Comparison of ENCODE assay signal across 24 cellular contexts in the genomic region with DNA sequence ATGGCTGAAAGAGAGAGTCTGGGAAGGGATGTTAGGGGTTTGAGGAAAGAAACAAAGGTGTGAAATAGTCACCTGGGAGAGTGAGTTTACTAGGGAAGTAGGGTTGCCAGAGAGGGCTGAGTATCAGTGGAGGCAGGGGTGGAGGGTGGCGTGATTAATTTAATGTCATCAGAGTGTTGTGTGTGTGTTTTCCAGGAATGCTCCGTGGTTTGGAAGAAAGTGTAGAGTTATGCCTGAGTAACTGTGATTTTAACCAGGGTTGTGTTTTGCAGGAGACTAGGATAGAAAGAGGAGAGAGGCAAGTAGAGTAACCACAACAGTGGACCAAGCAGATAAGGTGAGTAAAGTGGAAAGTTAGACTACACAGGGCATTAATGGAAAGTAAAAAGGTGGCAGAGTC. TPM values are rescaled to one million over a fixed set of nuclear protein-coding genes. Genes with fewer than 3 reads are reported as not detected.
DNase-seq lines count a peak whose midpoint lies in the region; ATAC-seq and TF ChIP-seq lines count a peak whose summit lies in the region.
"Had no signal": no experiment of that assay in that cellular context is flagged by ENCODE, and none has a peak within 500 bp of the region (broad histone marks: within the 10 kb centered on the region; RNA-seq: fewer than 3 reads in every experiment).

No MANE protein-coding gene starts in this region.

- no peak overlapping the region for H3K4me3 Mint-ChIP-seq in naive thymus-derived CD8-positive, alpha-beta T cell
- H3K4me3 Mint-ChIP-seq: activated B cell treated with CpG ODN at 0.5 μM for 24 hours had no signal

- H3K9me3 ChIP-seq in HEK293 (ENCODE audit: control insufficient read depth, insufficient read depth, low read depth, low read length) (no peaks in the 10 kb centered on the region), body of pancreas (no peaks in the 10 kb centered on the region)
- H3K9me3 ChIP-seq: HAP-1, lower lobe of right lung, upper lobe of right lung had no signal

- TF ChIP-seq CTCF in HEK293 (tag by site-specific recombination; IDR thresholded peaks at IDR 0.05) = no peak
- no peak for TF ChIP-seq CTCF in body of pancreas (IDR thresholded peaks at IDR 0.05)

- H3K9me3 Mint-ChIP-seq in naive thymus-derived CD8-positive, alpha-beta T cell = no peaks in the 10 kb centered on the region
- H3K9me3 Mint-ChIP-seq: activated B cell treated with CpG ODN at 0.5 μM for 24 hours had no signal

- intact Hi-C loops in body of pancreas (cut with DNase I) = no loop called here

- CTCF ChIA-PET in HEK293 (lab: Yijun Ruan, JAX) = interaction anchor here (2.1 kb wide), 1 partner anchor 46 kb away, joined by 4 read pairs; no protein-coding TSS in a partner anchor

- H3K27me3 ChIP-seq in body of pancreas = no peaks in the 10 kb centered on the region
- H3K27me3 ChIP-seq: upper lobe of right lung had no signal

- H3K27ac Mint-ChIP-seq in naive thymus-derived CD8-positive, alpha-beta T cell = no peak overlapping the region
- H3K27ac Mint-ChIP-seq: activated B cell treated with CpG ODN at 0.5 μM for 24 hours, progenitor cell of endocrine pancreas had no signal

- no peaks in the 10 kb centered on the region for H3K36me3 Mint-ChIP-seq in naive thymus-derived CD8-positive, alpha-beta T cell

- H3K4me1 ChIP-seq in HEK293 (ENCODE audit: control insufficient read depth, insufficient read depth, low read length) = 0 out of 2 replicates have a peak, but pooled peaks cover 3% of the 10 kb centered on the region
- no peaks in the 10 kb centered on the region for H3K4me1 ChIP-seq in body of pancreas
- H3K4me1 ChIP-seq: HAP-1, lower lobe of right lung, upper lobe of right lung had no signal

- POLR2A ChIA-PET in HEK293 (lab: Yijun Ruan, JAX) = no interaction called here
- POLR2A ChIA-PET in naive thymus-derived CD8-positive, alpha-beta T cell (lab: Charles Lee) = no interaction called here

- H3K27ac ChIP-seq in HEK293 (ENCODE audit: extremely low read depth, low read depth, low read length) = no peak overlapping the region
- H3K27ac ChIP-seq in cingulate gyrus (ENCODE audit: low read depth, low read length) = peak overlapping the region; percentile 75
- H3K27ac ChIP-seq in body of pancreas = no peak overlapping the region
- H3K27ac ChIP-seq: lower lobe of right lung, upper lobe of right lung had no signal

- DNase-seq in AG08395 (ENCODE audit: low spot score) (peak; percentile 14), kidney tubule cell (ENCODE audit: low spot score) (peak; percentile 77), body of pancreas (no peak), ecto neural progenitor cell (ENCODE audit: low spot score) (no peak)
- no peak for DNase-seq in naive thymus-derived CD8-positive, alpha-beta T cell
- DNase-seq: activated B cell treated with CpG ODN at 0.5 μM for 24 hours; activated CD4-positive, alpha-beta T cell treated with anti-CD3 and anti-CD28 coated beads, Interleukin-2, amount 50 U/mL, for 4 hours; activated naive CD4-positive, alpha-beta T cell treated with anti-CD3 and anti-CD28 coated beads, Interleukin-2, amount 50 U/mL, for 16 hours; anterior cingulate cortex; DND-41; effector CD4-positive, alpha-beta T cell; lower lobe of right lung; NCI-H1092 treated with DMSO at 0.1 percent for 48 hours; NCI-H2029 treated with DMSO at 0.1 percent for 48 hours; NCI-H345; NCI-H774; stimulated activated CD8-positive, alpha-beta memory T cell treated with anti-CD3 and anti-CD28 coated beads, Interleukin-4, amount 100 ng/mL, for 48 hours; upper lobe of right lung had no signal

- no peak for ATAC-seq in HG03460 (IDR thresholded peaks at IDR 0.05; ENCODE audit: unreplicated experiment)
- ATAC-seq in naive thymus-derived CD8-positive, alpha-beta T cell = no peak
- no peak for ATAC-seq in body of pancreas
- ATAC-seq: esophagus mucosa, lower lobe of right lung, upper lobe of right lung had no signal

- H3K4me3 ChIP-seq in HEK293 (ENCODE audit: low read depth, low read length) (no peak overlapping the region), body of pancreas (no peak overlapping the region)
- H3K4me3 ChIP-seq: HAP-1, lower lobe of right lung, upper lobe of right lung had no signal

- H3K36me3 ChIP-seq in HEK293 (ENCODE audit: control insufficient read depth in 2 of 2, insufficient read depth in 1 of 2, low read length in 2 of 2) (no peaks in the 10 kb centered on the region), body of pancreas (replicated peaks in 1 of 2; ENCODE audit: insufficient read depth in 1 of 2, low read depth in 2 of 2) (no peaks in the 10 kb centered on the region)
- H3K36me3 ChIP-seq: HAP-1, lower lobe of right lung, upper lobe of right lung had no signal

- peaks cover 2 to 24% (median 8%) of the 10 kb centered on the region in 5 donors for H3K27me3 Mint-ChIP-seq in naive thymus-derived CD8-positive, alpha-beta T cell
- H3K27me3 Mint-ChIP-seq: activated B cell treated with CpG ODN at 0.5 μM for 24 hours, progenitor cell of endocrine pancreas had no signal

- 60 to 69% methylated on average over 2 of the region's 2 CpGs for WGBS in body of pancreas, 2 donors

- H3K4me1 Mint-ChIP-seq in naive thymus-derived CD8-positive, alpha-beta T cell = no peaks in the 10 kb centered on the region
- H3K4me1 Mint-ChIP-seq: activated B cell treated with CpG ODN at 0.5 μM for 24 hours had no signal

- no peak for TF ChIP-seq POLR2A in body of pancreas (IDR thresholded peaks at IDR 0.05)

TF ChIP-seq in HEK293, 187 proteins besides CTCF, POLR2A, EP300 and RAD21:
- TF ChIP-seq SCRT2 (tag by site-specific recombination; IDR thresholded peaks at IDR 0.05) (no peak), ZNF660 (tag by site-specific recombination; IDR thresholded peaks at IDR 0.05) (no peak), PRDM1 (tag by site-specific recombination; IDR thresholded peaks at IDR 0.05) (peak; percentile 49; the same call in 1 of the 2 replicates), ZNF610 (tag by site-specific recombination; IDR thresholded peaks at IDR 0.05; ENCODE audit: borderline replicate concordance) (no peak)

RNA-seq across cellular contexts. Expression of a gene that starts 27.2 kb away (rescaled TPM):
- total RNA-seq in naive thymus-derived CD8-positive, alpha-beta T cell = under 1 TPM; 0.38 to 0.44 TPM
- not detected for polyA plus RNA-seq in naive thymus-derived CD8-positive, alpha-beta T cell
- total RNA-seq in body of pancreas = 10 to 100 TPM; 60.4 to 96.2 TPM
- total RNA-seq: activated B cell treated with CpG ODN at 0.5 μM for 24 hours had no signal

Comparison
In these comparisons a context has a peak if more than half of its experiments do, and no peak if none do; other contexts are left out.
1. DNase-seq: peak in AG08395 (single experiment) and kidney tubule cell (single experiment); none in naive thymus-derived CD8-positive, alpha-beta T cell (0 of 10), body of pancreas (0 of 4) and ecto neural progenitor cell (single experiment).
2. RNA of a gene that starts 27.2 kb away (total RNA-seq): 60.4 to 96.2 TPM in body of pancreas; 0.38 to 0.44 TPM in naive thymus-derived CD8-positive, alpha-beta T cell; every median in the first group is over 10 times any median in the second.